Comparison of ENCODE assay signal across 1 cellular context in genomic region chr4:3407930-3408792, GRCh38.
TF ChIP-seq lines count a peak whose summit lies in the region.

No MANE protein-coding gene starts in this region.

TF ChIP-seq in HepG2, 621 proteins besides CTCF, POLR2A, EP300 and RAD21 (continued from another document and continues in another):
- TF ChIP-seq ZHX1 (CRISPR knock-in tag; IDR thresholded peaks at IDR 0.05; ENCODE audit: low read depth) (peak; percentile 84), ZBTB2 (CRISPR knock-in tag; IDR thresholded peaks at IDR 0.05; ENCODE audit: low read depth) (no peak), BHLHE40 (IDR thresholded peaks at IDR 0.05; ENCODE audit: low read length) (peak; percentile 88), XBP1 (CRISPR knock-in tag; IDR thresholded peaks at IDR 0.05) (no peak), GABPA (IDR thresholded peaks at IDR 0.05; ENCODE audit: low read depth, low read length) (no peak), GABPA (CRISPR knock-in tag; IDR thresholded peaks at IDR 0.05; ENCODE audit: low read depth) (no peak), ONECUT2 (CRISPR knock-in tag; IDR thresholded peaks at IDR 0.05) (0 out of 2 replicates have a peak, but pooled peaks have one; percentile 35), TFAP4 (IDR thresholded peaks at IDR 0.05; ENCODE audit: borderline replicate concordance, low read depth) (peak; percentile 14; the same call in 1 of the 2 replicates), ESRRA (CRISPR knock-in tag; IDR thresholded peaks at IDR 0.05; ENCODE audit: low read depth) (peak; percentile 89), ZGPAT (CRISPR knock-in tag; IDR thresholded peaks at IDR 0.05) (peak; percentile 57; the same call in 1 of the 2 replicates), CBFB (CRISPR knock-in tag; IDR thresholded peaks at IDR 0.05) (no peak; the same call in 1 of the 2 replicates), CEBPB (IDR thresholded peaks at IDR 0.05; ENCODE audit: borderline replicate concordance, low read depth, low read length) (peak; percentile 93), GPN1 (CRISPR knock-in tag; IDR thresholded peaks at IDR 0.05; ENCODE audit: borderline replicate concordance) (no peak), ZNF883 (CRISPR knock-in tag; IDR thresholded peaks at IDR 0.05; ENCODE audit: not compliant biosample characterization) (peak; percentile 31), CBX1 (IDR thresholded peaks at IDR 0.05; ENCODE audit: low read depth) (no peak), ZNF576 (CRISPR knock-in tag; IDR thresholded peaks at IDR 0.05) (no peak), ZNF777 (CRISPR knock-in tag; IDR thresholded peaks at IDR 0.05) (0 out of 2 replicates have a peak, but pooled peaks have one; percentile 28), ZNF687 (CRISPR knock-in tag; IDR thresholded peaks at IDR 0.05) (peak; percentile 85), ZNF280D (CRISPR knock-in tag; IDR thresholded peaks at IDR 0.05) (no peak), ZNF773 (CRISPR knock-in tag; IDR thresholded peaks at IDR 0.05; ENCODE audit: borderline replicate concordance) (no peak), ZBTB49 (CRISPR knock-in tag; IDR thresholded peaks at IDR 0.05; ENCODE audit: borderline replicate concordance) (no peak), ZNF746 (CRISPR knock-in tag; IDR thresholded peaks at IDR 0.05) (peak; percentile 40; the same call in 1 of the 2 replicates), SIN3A (IDR thresholded peaks at IDR 0.05; ENCODE audit: borderline replicate concordance, low read depth, low read length) (no peak), ZNF557 (CRISPR knock-in tag; IDR thresholded peaks at IDR 0.05) (no peak), IRX3 (CRISPR knock-in tag; IDR thresholded peaks at IDR 0.05; ENCODE audit: borderline replicate concordance, low read depth) (no peak), ARID5B (CRISPR knock-in tag; IDR thresholded peaks at IDR 0.05) (peak; percentile 95), ZNF75D (CRISPR knock-in tag; IDR thresholded peaks at IDR 0.05; ENCODE audit: borderline replicate concordance) (no peak), NBN (conservative IDR thresholded peaks at IDR 0.05) (no peak), ZBTB34 (CRISPR knock-in tag; IDR thresholded peaks at IDR 0.05) (no peak), TSC22D2 (CRISPR knock-in tag; IDR thresholded peaks at IDR 0.05; ENCODE audit: borderline replicate concordance) (no peak), ZNF24 (IDR thresholded peaks at IDR 0.05) (no peak)
